Comparison of ENCODE assay signal across 9 cellular contexts in the genomic region with DNA sequence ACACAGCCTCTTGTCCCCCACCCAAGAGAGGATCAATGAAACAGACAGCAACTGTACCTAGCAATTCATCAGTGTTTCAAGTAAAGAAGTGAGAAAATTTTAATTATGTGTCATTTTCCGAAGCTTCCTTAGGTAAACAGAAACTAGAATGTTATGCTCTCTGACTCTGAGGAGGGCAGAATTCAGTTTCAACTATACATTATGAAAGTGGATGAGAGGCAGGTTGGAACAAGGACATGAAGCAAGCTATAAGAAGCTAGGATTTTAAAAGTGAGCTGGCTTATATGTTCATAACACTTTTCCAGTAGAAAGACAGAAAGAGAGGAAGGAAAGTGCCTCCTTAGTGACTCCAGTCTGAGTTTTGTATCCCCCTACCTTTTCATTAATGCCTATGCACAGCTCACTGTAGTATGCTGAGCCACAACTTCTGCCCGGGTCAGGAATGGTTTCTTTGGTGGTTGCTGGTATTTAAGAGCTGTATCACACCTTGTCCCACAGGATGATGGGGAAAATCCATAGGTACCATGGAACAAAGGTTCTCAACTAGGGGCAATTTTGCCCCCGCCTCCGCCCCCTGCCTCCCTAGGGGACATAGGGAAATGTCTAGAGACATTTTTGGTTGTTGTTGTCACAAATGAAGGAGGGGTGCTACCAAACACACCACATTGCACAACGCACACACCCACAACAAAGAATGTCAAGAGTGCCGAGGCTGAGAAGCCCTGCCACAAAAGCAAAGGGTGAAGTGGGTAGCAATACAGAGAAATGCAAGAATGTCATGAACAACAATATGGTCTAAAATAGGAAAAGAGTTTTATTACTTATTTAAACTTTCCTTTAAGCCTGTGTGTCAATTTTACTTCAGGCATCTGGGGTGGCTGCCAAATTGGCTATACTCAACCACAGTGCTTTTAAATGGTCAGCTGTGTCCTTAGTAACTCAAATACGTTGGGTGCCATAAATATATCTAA.
DNase-seq lines count a peak whose midpoint lies in the region; ATAC-seq and TF ChIP-seq lines count a peak whose summit lies in the region.
"Had no signal": no experiment of that assay in that cellular context is flagged by ENCODE, and none has a peak within 500 bp of the region (broad histone marks: within the 10 kb centered on the region; RNA-seq: fewer than 3 reads in every experiment).

No MANE protein-coding gene starts in this region.

- H3K36me3 Mint-ChIP-seq in activated naive CD4-positive, alpha-beta T cell treated with anti-CD3 and anti-CD28 coated beads, Interleukin-2, amount 50 U/mL, for 24 hours: peaks cover 5% of the 10 kb centered on the region

- no peak overlapping the region for H3K4me3 ChIP-seq in colonic mucosa

- H3K27me3 Mint-ChIP-seq in activated naive CD4-positive, alpha-beta T cell treated with anti-CD3 and anti-CD28 coated beads, Interleukin-2, amount 50 U/mL, for 24 hours: no peaks in the 10 kb centered on the region

- H3K9me3 Mint-ChIP-seq in activated naive CD4-positive, alpha-beta T cell treated with anti-CD3 and anti-CD28 coated beads, Interleukin-2, amount 50 U/mL, for 24 hours: no peaks in the 10 kb centered on the region

- TF ChIP-seq CTCF in colonic mucosa (IDR thresholded peaks at IDR 0.05): no peak

- no peaks in the 10 kb centered on the region for H3K4me1 ChIP-seq in colonic mucosa

- peak; percentile 80 for ATAC-seq in HG03196 (IDR thresholded peaks at IDR 0.05; ENCODE audit: unreplicated experiment)

- peak overlapping the region; percentile 57 for H3K27ac Mint-ChIP-seq in activated naive CD4-positive, alpha-beta T cell treated with anti-CD3 and anti-CD28 coated beads, Interleukin-2, amount 50 U/mL, for 24 hours

- no peaks in the 10 kb centered on the region for H3K36me3 ChIP-seq in colonic mucosa
- H3K36me3 ChIP-seq: neutrophil had no signal

- H3K27me3 ChIP-seq in colonic mucosa: no peaks in the 10 kb centered on the region
- H3K27me3 ChIP-seq: neutrophil had no signal

- intact Hi-C loops in colonic mucosa (cut with DNase I): no loop called here

- H3K9ac ChIP-seq in colonic mucosa (ENCODE audit: low read depth in 2 of 2, low read length in 2 of 2): peak overlapping the region in 1 of 2 donors; percentile 1

- peak overlapping the region; percentile 28 for H3K27ac ChIP-seq in colonic mucosa
- H3K27ac ChIP-seq: neutrophil had no signal

- no peak overlapping the region for H3K4me3 Mint-ChIP-seq in activated naive CD4-positive, alpha-beta T cell treated with anti-CD3 and anti-CD28 coated beads, Interleukin-2, amount 50 U/mL, for 24 hours

- H3K9me3 ChIP-seq in colonic mucosa: no peaks in the 10 kb centered on the region
- H3K9me3 ChIP-seq: neutrophil had no signal

- peaks cover 25% of the 10 kb centered on the region for H3K4me1 Mint-ChIP-seq in activated naive CD4-positive, alpha-beta T cell treated with anti-CD3 and anti-CD28 coated beads, Interleukin-2, amount 50 U/mL, for 24 hours

- no peak for DNase-seq in activated naive CD4-positive, alpha-beta T cell treated with anti-CD3 and anti-CD28 coated beads, Interleukin-2, amount 50 U/mL, for 16 hours
- DNase-seq in colonic mucosa (no peak), middle frontal gyrus (ENCODE audit: extremely low spot score, low spot score) (no peak), hippocampal formation (lab: John Stamatoyannopoulos, UW) (no peak), NCI-H526 treated with DMSO at 0.1 percent for 48 hours (lab: John Stamatoyannopoulos, UW) (no peak), NCI-H510A (lab: John Stamatoyannopoulos, UW) (no peak)
